In the genomic region with DNA sequence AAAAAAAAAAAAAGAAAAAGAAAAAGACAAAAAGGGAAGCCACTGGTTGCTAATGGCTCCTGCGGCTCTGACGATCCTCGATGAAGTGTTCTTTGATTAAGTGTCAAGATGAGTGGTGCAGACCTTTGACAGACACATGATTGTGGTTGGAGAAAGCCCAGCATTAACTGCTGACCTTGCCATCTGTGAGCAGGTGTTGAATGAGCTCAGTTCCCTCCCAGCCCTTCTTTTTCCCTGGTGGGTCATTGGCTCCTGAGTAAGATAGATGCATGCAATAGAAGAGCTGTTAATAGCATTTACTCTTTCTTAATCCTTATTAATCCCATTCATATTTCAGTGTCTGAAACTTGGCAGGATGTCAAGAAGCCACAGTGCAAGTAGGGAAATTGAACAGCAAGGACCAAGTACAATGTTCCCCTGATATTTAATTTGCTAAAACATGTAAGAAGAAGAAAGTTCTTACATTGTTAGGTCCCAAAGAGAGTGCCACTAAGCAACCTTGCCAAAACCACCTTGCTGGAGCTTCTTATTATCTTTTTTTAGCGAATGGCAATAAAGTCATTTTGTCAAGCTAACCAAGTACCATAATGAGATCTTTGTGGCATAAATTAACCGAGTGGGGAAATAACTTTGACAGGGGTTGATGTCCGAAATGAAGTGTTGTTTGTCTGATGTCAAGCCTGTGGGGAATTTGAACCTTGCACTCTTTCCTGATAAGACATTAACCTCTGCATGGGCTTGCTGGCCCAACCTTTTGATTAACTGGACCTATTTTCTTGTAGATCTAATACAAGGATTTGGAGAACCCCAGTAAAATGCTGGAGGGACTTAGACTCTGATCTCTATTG, we compare ENCODE assay signal across 10 cellular contexts.
DNase-seq lines count a peak whose midpoint lies in the region; ATAC-seq, FAIRE-seq and TF ChIP-seq lines count a peak whose summit lies in the region.
"Had no signal": no experiment of that assay in that cellular context is flagged by ENCODE, and none has a peak within 500 bp of the region (broad histone marks: within the 10 kb centered on the region; RNA-seq: fewer than 3 reads in every experiment).

No MANE protein-coding gene starts in this region.

- ATAC-seq in A549, result no peak
- ATAC-seq in right cardiac atrium, result peak; percentile 78 to 86
- ATAC-seq in gastroesophageal sphincter, result no peak

- WGBS in A549 (ENCODE audit: missing lambda C conversion rate), result 88% methylated on average over 6 of the region's 6 CpGs
- WGBS in right cardiac atrium, result 34% methylated on average over 6 of the region's 6 CpGs
- 19 to 30% methylated on average over 6 of the region's 6 CpGs for WGBS in gastroesophageal sphincter (ENCODE audit: low coverage in 1 of 2), 2 donors

- TF ChIP-seq POLR2A in A549 (IDR thresholded peaks at IDR 0.05; ENCODE audit: low read length) (no peak), gastroesophageal sphincter (IDR thresholded peaks at IDR 0.05) (no peak)

- intact Hi-C loops in right cardiac atrium (cut with DNase I), result no loop called here

- DNase-seq in A549 (ENCODE audit: low read depth in 1 of 2, low spot score in 1 of 2) (no peak), NOMO-1 (lab: John Stamatoyannopoulos, UW; ENCODE audit: unreplicated experiment in 2 of 2) (peak; percentile 48 to 74), right cardiac atrium (no peak), AG08396 (ENCODE audit: low spot score) (no peak), dermis blood vessel endothelial cell (no peak), AG20443 (ENCODE audit: low spot score) (no peak)
- DNase-seq: activated CD8-positive, alpha-beta memory T cell treated with anti-CD3 and anti-CD28 coated beads, Interleukin-2, amount 50 U/mL, for 4 hours had no signal

- H3K4me1 ChIP-seq in A549 (peaks cover 91% of the 10 kb centered on the region), HEK293 (ENCODE audit: control insufficient read depth, insufficient read depth, low read length) (peaks cover 12% of the 10 kb centered on the region), right cardiac atrium (ENCODE audit: control insufficient read depth, insufficient read depth, low read length) (peaks cover 5% of the 10 kb centered on the region), gastroesophageal sphincter (peaks cover 0 to 20% (median 3%) of the 10 kb centered on the region in 3 donors)

- H3K4me3 ChIP-seq in A549 (no peak overlapping the region), HEK293 (ENCODE audit: low read depth, low read length) (no peak overlapping the region), right cardiac atrium (ENCODE audit: low read length) (no peak overlapping the region), gastroesophageal sphincter (no peak overlapping the region)

- CTCF ChIA-PET in A549 (lab: Yijun Ruan, JAX) (interaction anchor here (0.9 to 1.6 kb wide), 6 partner anchors 10 to 160 kb away, joined by 3 to 4 read pairs (median 3); no protein-coding TSS in a partner anchor), HEK293 (lab: Yijun Ruan, JAX) (interaction anchor here (0.5 to 1.3 kb wide), 2 partner anchors 17 to 30 kb away, joined by 3 to 5 read pairs; no protein-coding TSS in a partner anchor)

- no peak for FAIRE-seq in A549 (lab: Jason Lieb, UNC)

- H3K27ac ChIP-seq in A549 (no peak overlapping the region), HEK293 (ENCODE audit: extremely low read depth, low read depth, low read length) (no peak overlapping the region; the same call in 1 of the 2 replicates), right cardiac atrium (ENCODE audit: low read length) (no peak overlapping the region), gastroesophageal sphincter (peak overlapping the region in 2 of 4 donors; percentile 12 to 37)
- H3K27ac ChIP-seq: HL-60 had no signal

- TF ChIP-seq CTCF in A549 (IDR thresholded peaks at IDR 0.05), result no peak
- no peak for TF ChIP-seq CTCF in HEK293 (tag by site-specific recombination; IDR thresholded peaks at IDR 0.05)
- no peak for TF ChIP-seq CTCF in gastroesophageal sphincter (IDR thresholded peaks at IDR 0.05)

- no peaks in the 10 kb centered on the region for H3K27me3 ChIP-seq in right cardiac atrium (ENCODE audit: control insufficient read depth, insufficient read depth)
- peaks cover 20% of the 10 kb centered on the region for H3K27me3 ChIP-seq in gastroesophageal sphincter

- POLR2A ChIA-PET in A549 (lab: Yijun Ruan, JAX) (no interaction called here), HEK293 (lab: Yijun Ruan, JAX) (no interaction called here)

- H3K36me3 ChIP-seq in HEK293 (ENCODE audit: control insufficient read depth in 2 of 2, insufficient read depth in 1 of 2, low read length in 2 of 2) (no peaks in the 10 kb centered on the region), gastroesophageal sphincter (no peaks in the 10 kb centered on the region)

- H3K9me3 ChIP-seq in A549 (no peaks in the 10 kb centered on the region), HEK293 (ENCODE audit: control insufficient read depth, insufficient read depth, low read depth, low read length) (no peaks in the 10 kb centered on the region), right cardiac atrium (ENCODE audit: control insufficient read depth, low read length) (no peaks in the 10 kb centered on the region), gastroesophageal sphincter (no peaks in the 10 kb centered on the region)

- peak overlapping the region; percentile 38 for H3K4me2 ChIP-seq in A549

- TF ChIP-seq EP300 in A549 (IDR thresholded peaks at IDR 0.05) (no peak), gastroesophageal sphincter (IDR thresholded peaks at IDR 0.05) (no peak)

- TF ChIP-seq RAD21 in A549 (conservative IDR thresholded peaks at IDR 0.05 in 1 of 2, IDR thresholded peaks at IDR 0.05 in 1 of 2), result no peak

TF ChIP-seq in A549, 52 proteins besides CTCF, POLR2A, EP300 and RAD21:
- TF ChIP-seq PHF8 (IDR thresholded peaks at IDR 0.05; ENCODE audit: borderline replicate concordance, low read depth) (no peak), MAFK (IDR thresholded peaks at IDR 0.05; ENCODE audit: partially characterized antibody) (peak; percentile 75)

TF ChIP-seq in HEK293, 187 proteins besides CTCF, POLR2A, EP300 and RAD21 (continues in another document):
- no peak for TF ChIP-seq ZNF140 (tag by site-specific recombination; IDR thresholded peaks at IDR 0.05)
- TF ChIP-seq, protein P1, sequence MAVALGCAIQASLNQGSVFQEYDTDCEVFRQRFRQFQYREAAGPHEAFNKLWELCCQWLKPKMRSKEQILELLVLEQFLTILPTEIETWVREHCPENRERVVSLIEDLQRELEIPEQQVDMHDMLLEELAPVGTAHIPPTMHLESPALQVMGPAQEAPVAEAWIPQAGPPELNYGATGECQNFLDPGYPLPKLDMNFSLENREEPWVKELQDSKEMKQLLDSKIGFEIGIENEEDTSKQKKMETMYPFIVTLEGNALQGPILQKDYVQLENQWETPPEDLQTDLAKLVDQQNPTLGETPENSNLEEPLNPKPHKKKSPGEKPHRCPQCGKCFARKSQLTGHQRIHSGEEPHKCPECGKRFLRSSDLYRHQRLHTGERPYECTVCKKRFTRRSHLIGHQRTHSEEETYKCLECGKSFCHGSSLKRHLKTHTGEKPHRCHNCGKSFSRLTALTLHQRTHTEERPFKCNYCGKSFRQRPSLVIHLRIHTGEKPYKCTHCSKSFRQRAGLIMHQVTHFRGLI (tag by site-specific recombination; IDR thresholded peaks at IDR 0.05), result 0 out of 2 replicates have a peak, but pooled peaks have one; percentile 39
- TF ChIP-seq, protein P2, sequence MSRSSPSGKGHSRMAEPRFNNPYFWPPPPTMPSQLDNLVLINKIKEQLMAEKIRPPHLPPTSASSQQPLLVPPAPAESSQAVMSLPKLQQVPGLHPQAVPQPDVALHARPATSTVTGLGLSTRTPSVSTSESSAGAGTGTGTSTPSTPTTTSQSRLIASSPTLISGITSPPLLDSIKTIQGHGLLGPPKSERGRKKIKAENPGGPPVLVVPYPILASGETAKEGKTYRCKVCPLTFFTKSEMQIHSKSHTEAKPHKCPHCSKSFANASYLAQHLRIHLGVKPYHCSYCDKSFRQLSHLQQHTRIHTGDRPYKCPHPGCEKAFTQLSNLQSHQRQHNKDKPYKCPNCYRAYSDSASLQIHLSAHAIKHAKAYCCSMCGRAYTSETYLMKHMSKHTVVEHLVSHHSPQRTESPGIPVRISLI (tag by site-specific recombination; IDR thresholded peaks at IDR 0.05), result no peak; the same call in none of the 2 replicates
- no peak for TF ChIP-seq MZF1 (tag by site-specific recombination; IDR thresholded peaks at IDR 0.05; ENCODE audit: borderline replicate concordance)
- 0 out of 2 replicates have a peak, but pooled peaks have one; percentile 18 for TF ChIP-seq ZNF184 (tag by site-specific recombination; IDR thresholded peaks at IDR 0.05)
- TF ChIP-seq, protein P3, sequence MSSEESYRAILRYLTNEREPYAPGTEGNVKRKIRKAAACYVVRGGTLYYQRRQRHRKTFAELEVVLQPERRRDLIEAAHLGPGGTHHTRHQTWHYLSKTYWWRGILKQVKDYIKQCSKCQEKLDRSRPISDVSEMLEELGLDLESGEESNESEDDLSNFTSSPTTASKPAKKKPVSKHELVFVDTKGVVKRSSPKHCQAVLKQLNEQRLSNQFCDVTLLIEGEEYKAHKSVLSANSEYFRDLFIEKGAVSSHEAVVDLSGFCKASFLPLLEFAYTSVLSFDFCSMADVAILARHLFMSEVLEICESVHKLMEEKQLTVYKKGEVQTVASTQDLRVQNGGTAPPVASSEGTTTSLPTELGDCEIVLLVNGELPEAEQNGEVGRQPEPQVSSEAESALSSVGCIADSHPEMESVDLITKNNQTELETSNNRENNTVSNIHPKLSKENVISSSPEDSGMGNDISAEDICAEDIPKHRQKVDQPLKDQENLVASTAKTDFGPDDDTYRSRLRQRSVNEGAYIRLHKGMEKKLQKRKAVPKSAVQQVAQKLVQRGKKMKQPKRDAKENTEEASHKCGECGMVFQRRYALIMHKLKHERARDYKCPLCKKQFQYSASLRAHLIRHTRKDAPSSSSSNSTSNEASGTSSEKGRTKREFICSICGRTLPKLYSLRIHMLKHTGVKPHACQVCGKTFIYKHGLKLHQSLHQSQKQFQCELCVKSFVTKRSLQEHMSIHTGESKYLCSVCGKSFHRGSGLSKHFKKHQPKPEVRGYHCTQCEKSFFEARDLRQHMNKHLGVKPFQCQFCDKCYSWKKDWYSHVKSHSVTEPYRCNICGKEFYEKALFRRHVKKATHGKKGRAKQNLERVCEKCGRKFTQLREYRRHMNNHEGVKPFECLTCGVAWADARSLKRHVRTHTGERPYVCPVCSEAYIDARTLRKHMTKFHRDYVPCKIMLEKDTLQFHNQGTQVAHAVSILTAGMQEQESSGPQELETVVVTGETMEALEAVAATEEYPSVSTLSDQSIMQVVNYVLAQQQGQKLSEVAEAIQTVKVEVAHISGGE (tag by site-specific recombination; conservative IDR thresholded peaks at IDR 0.05; ENCODE audit: low read depth), result no peak

Comparison
In these comparisons a context has a peak if more than half of its experiments do, and no peak if none do; other contexts are left out.
1. ATAC-seq: peak in right cardiac atrium (2 of 2); none in A549 (0 of 2) and gastroesophageal sphincter (single experiment).
2. DNase-seq: peak in NOMO-1 (2 of 2); none in A549 (0 of 2), right cardiac atrium (0 of 3), AG08396 (single experiment), dermis blood vessel endothelial cell (single experiment) and AG20443 (single experiment).